17 cellular contexts compared by ENCODE assay signal in the genomic region with DNA sequence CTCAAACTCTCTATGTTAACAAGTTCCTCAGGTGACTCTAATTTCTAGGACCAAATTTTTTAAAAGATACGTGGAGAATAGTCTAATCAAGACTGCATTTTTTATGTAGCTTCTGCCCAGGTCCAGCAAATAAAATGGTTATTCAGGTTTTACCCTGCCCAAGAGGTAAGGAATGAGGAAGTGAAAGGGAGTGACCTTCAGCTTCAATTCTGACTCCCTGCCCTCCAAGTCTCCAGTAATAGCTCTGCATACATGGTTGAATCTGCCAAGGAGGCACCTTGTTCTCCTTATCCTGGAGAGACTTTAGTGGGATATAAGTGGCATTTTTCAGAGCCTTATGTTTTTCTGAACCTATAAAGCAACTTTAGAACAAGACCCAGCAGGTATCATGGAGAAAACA. TPM values are rescaled to one million over a fixed set of nuclear protein-coding genes. Genes with fewer than 3 reads are reported as not detected.
"Had no signal": no experiment of that assay in that cellular context is flagged by ENCODE, and none has a peak within 500 bp of the region (broad histone marks: within the 10 kb centered on the region; RNA-seq: fewer than 3 reads in every experiment).

No MANE protein-coding gene starts in this region.

- ATAC-seq: activated naive CD4-positive, alpha-beta T cell treated with anti-CD3 and anti-CD28 coated beads, Interleukin-2, amount 50 U/mL, for 72 hours; activated T-cell treated with anti-CD3 and anti-CD28 coated beads, Interleukin-2, amount 50 U/mL, for 4 hours; stimulated activated memory B cell treated with anti-CD40 and anti-IgM and Interleukin-4, amounts not matched to agents 10 μg/mL and 1 μg/mL and 100 μg/mL, for 72 hours had no signal

- H3K4me3 Mint-ChIP-seq: activated CD4-positive, alpha-beta memory T cell treated with anti-CD3 and anti-CD28 coated beads for 36 hours; activated T-cell treated with anti-CD3 and anti-CD28 coated beads, Interleukin-2, amount 50 U/mL, for 4 hours; brain; mesothelial cell of epicardium; naive B cell; stimulated activated memory B cell treated with anti-CD40 and anti-IgM and Interleukin-4, amounts not matched to agents 10 μg/mL and 1 μg/mL and 100 μg/mL, for 72 hours had no signal

- H3K36me3 Mint-ChIP-seq: activated CD4-positive, alpha-beta memory T cell treated with anti-CD3 and anti-CD28 coated beads for 36 hours; activated naive CD4-positive, alpha-beta T cell treated with anti-CD3 and anti-CD28 coated beads, Interleukin-2, amount 50 U/mL, for 72 hours; brain; mesothelial cell of epicardium; naive B cell; stimulated activated memory B cell treated with anti-CD40 and anti-IgM and Interleukin-4, amounts not matched to agents 10 μg/mL and 1 μg/mL and 100 μg/mL, for 72 hours had no signal

- H3K27me3 Mint-ChIP-seq: activated CD4-positive, alpha-beta memory T cell treated with anti-CD3 and anti-CD28 coated beads for 36 hours; brain; naive B cell; stimulated activated memory B cell treated with anti-CD40 and anti-IgM and Interleukin-4, amounts not matched to agents 10 μg/mL and 1 μg/mL and 100 μg/mL, for 72 hours had no signal

- DNase-seq: activated CD4-positive, alpha-beta memory T cell treated with anti-CD3 and anti-CD28 coated beads for 36 hours; activated effector memory CD4-positive, alpha-beta T cell treated with anti-CD3 and anti-CD28 coated beads, Interleukin-2, amount 50 U/mL, for 16 hours; activated T-cell treated with anti-CD3 and anti-CD28 coated beads, Interleukin-2, amount 50 U/mL, for 4 hours; amniotic stem cell; cerebellar nuclear complex; dermis blood vessel endothelial cell; esophagus squamous epithelium; foreskin fibroblast; islet precursor cell; naive B cell; T-helper 9 cell; transverse colon had no signal

- H3K4me1 Mint-ChIP-seq: mesothelial cell of epicardium; naive B cell; stimulated activated memory B cell treated with anti-CD40 and anti-IgM and Interleukin-4, amounts not matched to agents 10 μg/mL and 1 μg/mL and 100 μg/mL, for 72 hours had no signal

- H3K9me3 Mint-ChIP-seq: brain; mesothelial cell of epicardium; stimulated activated memory B cell treated with anti-CD40 and anti-IgM and Interleukin-4, amounts not matched to agents 10 μg/mL and 1 μg/mL and 100 μg/mL, for 72 hours had no signal

- H3K27ac Mint-ChIP-seq: activated CD4-positive, alpha-beta memory T cell treated with anti-CD3 and anti-CD28 coated beads for 36 hours; activated naive CD4-positive, alpha-beta T cell treated with anti-CD3 and anti-CD28 coated beads, Interleukin-2, amount 50 U/mL, for 72 hours; brain; mesothelial cell of epicardium; naive B cell; stimulated activated memory B cell treated with anti-CD40 and anti-IgM and Interleukin-4, amounts not matched to agents 10 μg/mL and 1 μg/mL and 100 μg/mL, for 72 hours had no signal

RNA-seq across cellular contexts. Expression of gene MUC15, which starts 15.5 kb away (rescaled TPM):
- total RNA-seq: activated CD4-positive, alpha-beta memory T cell treated with anti-CD3 and anti-CD28 coated beads for 36 hours; activated naive CD4-positive, alpha-beta T cell treated with anti-CD3 and anti-CD28 coated beads, Interleukin-2, amount 50 U/mL, for 72 hours; activated T-cell treated with anti-CD3 and anti-CD28 coated beads, Interleukin-2, amount 50 U/mL, for 4 hours; dermis blood vessel endothelial cell; right atrium auricular region; transverse colon had no signal
